ENCODE assay signal across 8 cellular contexts in genomic region chr4:7042697-7043464, GRCh38. TPM values are rescaled to one million over a fixed set of nuclear protein-coding genes. Genes with fewer than 3 reads are reported as not detected.
A peak's percentile ranks its signal among the peaks of the same experiment; 100 is the strongest.
DNase-seq lines count a peak whose midpoint lies in the region; ATAC-seq lines count a peak whose summit lies in the region.

TADA2B (plus strand) TSS chr4:7043372; CDS start chr4:7043580, 208 bp downstream.

- DNase-seq in COLO668 (lab: John Stamatoyannopoulos, UW; ENCODE audit: unreplicated experiment), result peak; percentile 99
- peak; percentile 81 for DNase-seq in HS-5 (ENCODE audit: low read depth)
- DNase-seq in NK-92 (lab: John Stamatoyannopoulos, UW; ENCODE audit: unreplicated experiment), result peak; percentile 46
- peak; percentile 97 for DNase-seq in activated CD8-positive, alpha-beta memory T cell treated with anti-CD3 and anti-CD28 coated beads for 24 hours
- peak; percentile 87 for DNase-seq in effector CD8-positive, alpha-beta T cell (lab: John Stamatoyannopoulos, UW)
- peak; percentile 99 for DNase-seq in lung microvascular endothelial cell (ENCODE audit: low read depth in 2 of 2)
- DNase-seq in stimulated activated CD4-positive, alpha-beta T cell treated with anti-CD3 and anti-CD28 coated beads, TNF-alpha, amount 100 ng/mL, for 48 hours (ENCODE audit: low read depth in 3 of 3), result peak; percentile 87 to 89 (median 89)

- ATAC-seq in GM19468 (IDR thresholded peaks at IDR 0.05; ENCODE audit: extremely low read depth, unreplicated experiment), result peak; percentile 81

RNA-seq across cellular contexts. Expression of gene TADA2B, which starts in this region (rescaled TPM):
- 6.1 and 9.5 TPM in 2 replicates for total RNA-seq in lung microvascular endothelial cell

Comparison
In these comparisons a context has a peak if more than half of its experiments do, and no peak if none do; other contexts are left out.
1. Peak in every context shown above with its lines: DNase-seq and ATAC-seq.
2. DNase-seq: peak in every context shown above with its lines; median percentile 99 in COLO668; 99 in lung microvascular endothelial cell; 97 in activated CD8-positive, alpha-beta memory T cell treated with anti-CD3 and anti-CD28 coated beads for 24 hours; 89 in stimulated activated CD4-positive, alpha-beta T cell treated with anti-CD3 and anti-CD28 coated beads, TNF-alpha, amount 100 ng/mL, for 48 hours; 87 in effector CD8-positive, alpha-beta T cell; 81 in HS-5; 46 in NK-92.